In the genomic region with DNA sequence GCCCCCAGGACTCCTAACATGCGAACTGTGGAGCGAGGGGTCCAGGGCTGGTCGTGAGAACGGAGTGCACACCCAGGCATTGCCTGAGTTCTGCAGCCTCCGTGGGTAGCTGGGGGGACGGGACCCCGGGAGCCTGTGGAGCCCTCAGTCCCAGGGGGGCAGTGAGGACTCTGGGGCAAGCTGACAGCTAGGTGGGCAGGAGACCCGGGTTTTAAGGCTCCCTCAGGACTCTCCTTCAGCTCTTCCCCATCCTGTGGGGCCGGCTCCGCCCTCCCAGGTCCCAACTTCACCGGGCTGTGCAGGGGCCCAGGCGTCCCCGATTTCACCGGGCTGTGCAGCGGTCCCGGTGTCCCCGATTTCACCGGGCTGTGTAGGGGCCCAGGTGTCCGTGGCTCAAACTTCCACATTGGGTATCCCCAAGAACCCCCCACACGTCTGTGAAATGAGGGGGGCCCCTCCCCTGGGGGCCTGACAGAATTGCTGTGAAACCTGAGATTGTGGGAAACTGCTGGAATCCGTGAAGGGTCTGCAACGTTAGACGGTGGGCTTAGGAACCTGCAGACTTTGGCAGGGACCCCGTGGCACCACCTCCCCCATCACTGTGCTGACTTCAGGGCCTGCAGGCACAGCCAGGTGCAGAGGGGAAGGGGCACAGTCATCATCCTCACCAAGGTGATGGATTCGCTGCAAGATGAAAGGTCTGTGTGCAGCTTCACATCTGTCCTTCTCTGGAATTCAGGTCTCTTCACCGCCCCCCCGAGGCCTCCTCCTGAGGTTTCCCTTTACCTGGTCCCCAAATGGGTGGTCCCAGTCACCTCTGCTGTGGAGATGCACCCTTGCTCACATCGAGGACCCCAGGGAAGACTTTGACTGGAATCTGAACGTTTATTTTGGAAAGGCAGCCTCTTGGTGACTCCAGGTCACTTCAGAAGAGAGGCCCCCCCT, we compare ENCODE assay signal across 15 cellular contexts.
A peak's percentile ranks its signal among the peaks of the same experiment; 100 is the strongest.
DNase-seq lines count a peak whose midpoint lies in the region; ATAC-seq and TF ChIP-seq lines count a peak whose summit lies in the region.
"Had no signal": no experiment of that assay in that cellular context is flagged by ENCODE, and none has a peak within 500 bp of the region (broad histone marks: within the 10 kb centered on the region; RNA-seq: fewer than 3 reads in every experiment).

No MANE protein-coding gene starts in this region.

- no peak for TF ChIP-seq RAD21 in neural cell (conservative IDR thresholded peaks at IDR 0.05)

- H3K36me3 ChIP-seq in HEK293 (ENCODE audit: control insufficient read depth in 2 of 2, insufficient read depth in 1 of 2, low read length in 2 of 2) (no peaks in the 10 kb centered on the region), ectodermal cell (ENCODE audit: control insufficient read depth, insufficient read depth, low read length) (no peaks in the 10 kb centered on the region), neural cell (ENCODE audit: insufficient read depth, low read length) (no peaks in the 10 kb centered on the region)
- H3K36me3 ChIP-seq: SJCRH30 had no signal

- H3K4me3 ChIP-seq in HEK293 (ENCODE audit: low read depth, low read length) (no peak overlapping the region), ectodermal cell (ENCODE audit: insufficient read depth, low read depth, low read length) (peak overlapping the region; percentile 87), neural cell (ENCODE audit: low read length) (peak overlapping the region; percentile 76)
- H3K4me3 ChIP-seq: SJCRH30 had no signal

- POLR2A ChIA-PET in HEK293 (lab: Yijun Ruan, JAX), result no interaction called here

- no peaks in the 10 kb centered on the region for H3K9me2 ChIP-seq in neural cell (ENCODE audit: insufficient read depth, low read length)

- H4K20me1 ChIP-seq in neural cell (ENCODE audit: insufficient read depth), result no peaks in the 10 kb centered on the region

- H3K9me3 ChIP-seq in HEK293 (ENCODE audit: control insufficient read depth, insufficient read depth, low read depth, low read length) (no peaks in the 10 kb centered on the region), ectodermal cell (ENCODE audit: control insufficient read depth, low read length) (no peaks in the 10 kb centered on the region), neural cell (ENCODE audit: low read length) (no peaks in the 10 kb centered on the region)
- H3K9me3 ChIP-seq: SJCRH30 had no signal

- no peaks in the 10 kb centered on the region for H3F3A ChIP-seq in neural cell (ENCODE audit: insufficient read depth, low read length, poor library complexity, severe bottlenecking)

- DNase-seq in NCI-H526 treated with DMSO at 0.1 percent for 48 hours (lab: John Stamatoyannopoulos, UW), result peak; percentile 99
- DNase-seq in NCI-H526 (lab: John Stamatoyannopoulos, UW), result no peak
- DNase-seq in erythroblast (lab: John Stamatoyannopoulos, UW), result no peak
- DNase-seq in activated CD8-positive, alpha-beta memory T cell treated with anti-CD3 and anti-CD28 coated beads, Interleukin-2, amount 50 U/mL, for 4 hours, result no peak
- DNase-seq: activated CD4-positive, alpha-beta T cell treated with anti-CD3 and anti-CD28 coated beads for 4 hours; activated gamma-delta T cell; CD4-positive, CD25-positive, alpha-beta regulatory T cell; cerebellar nuclear complex; foreskin fibroblast; mesendoderm; SJCRH30 had no signal

- peaks cover 2% of the 10 kb centered on the region; the same call in 1 of the 2 replicates for H3K4me1 ChIP-seq in HEK293 (ENCODE audit: control insufficient read depth, insufficient read depth, low read length)
- peaks cover 47% of the 10 kb centered on the region for H3K4me1 ChIP-seq in ectodermal cell (ENCODE audit: control insufficient read depth, insufficient read depth, low read length)

- 50 to 51% methylated on average over 29 of the region's 29 CpGs for WGBS in ectodermal cell, 2 experiments

- no peaks in the 10 kb centered on the region for H3K79me2 ChIP-seq in neural cell (replicated peaks; ENCODE audit: insufficient read depth, low read length)

- no peak overlapping the region for H3K9ac ChIP-seq in neural cell (ENCODE audit: low read length)

- H3K27me3 ChIP-seq in ectodermal cell (ENCODE audit: control insufficient read depth, insufficient read depth, low read length, poor library complexity, severe bottlenecking) (no peaks in the 10 kb centered on the region), neural cell (ENCODE audit: insufficient read depth, low read depth, low read length) (no peaks in the 10 kb centered on the region)

- ATAC-seq in HG02973 (IDR thresholded peaks at IDR 0.05; ENCODE audit: unreplicated experiment), result no peak

- CTCF ChIA-PET in HEK293 (lab: Yijun Ruan, JAX), result interaction anchor here (0.5 kb wide), 1 partner anchor 384 kb away, joined by 3 read pairs; no protein-coding TSS in a partner anchor

- TF ChIP-seq POLR2A in erythroblast (IDR thresholded peaks at IDR 0.05; ENCODE audit: low read length), result no peak

- TF ChIP-seq CTCF in HEK293 (tag by site-specific recombination; IDR thresholded peaks at IDR 0.05) (no peak), neural cell (IDR thresholded peaks at IDR 0.05; ENCODE audit: poor library complexity, severe bottlenecking) (no peak)

- H3K4me2 ChIP-seq in neural cell (ENCODE audit: low read length), result no peak overlapping the region

- no peak for TF ChIP-seq EP300 in neural cell (conservative IDR thresholded peaks at IDR 0.05; ENCODE audit: poor library complexity, severe bottlenecking)

- H2AFZ ChIP-seq in neural cell (ENCODE audit: low read depth, low read length), result no peak overlapping the region

- H3K27ac ChIP-seq in HEK293 (ENCODE audit: extremely low read depth, low read depth, low read length), result no peak overlapping the region
- H3K27ac ChIP-seq in ectodermal cell (ENCODE audit: insufficient read depth, low read depth, low read length, poor library complexity, severe bottlenecking), result no peak overlapping the region
- no peak overlapping the region for H3K27ac ChIP-seq in neural cell (ENCODE audit: low read length)
- H3K27ac ChIP-seq: SJCRH30 had no signal

TF ChIP-seq in HEK293, 187 proteins besides CTCF, POLR2A, EP300 and RAD21:
- TF ChIP-seq ZBTB10 (tag by site-specific recombination; IDR thresholded peaks at IDR 0.05) (0 out of 2 replicates have a peak, but pooled peaks have one; percentile 27), ZNF623 (tag by site-specific recombination; IDR thresholded peaks at IDR 0.05) (no peak)

TF ChIP-seq in neural cell, 6 proteins besides CTCF, POLR2A, EP300 and RAD21:
- TF ChIP-seq SMC3 (conservative IDR thresholded peaks at IDR 0.05; ENCODE audit: poor library complexity) (no peak), MXI1 (conservative IDR thresholded peaks at IDR 0.05; ENCODE audit: poor library complexity, severe bottlenecking) (no peak), POLR2AphosphoS5 (IDR thresholded peaks at IDR 0.05) (no peak), TAF1 (IDR thresholded peaks at IDR 0.05; ENCODE audit: low read depth) (no peak), EZH2 (IDR thresholded peaks at IDR 0.05; ENCODE audit: borderline replicate concordance, insufficient read depth, low read length, poor library complexity, severe bottlenecking) (no peak), REST (IDR thresholded peaks at IDR 0.05; ENCODE audit: borderline replicate concordance) (no peak)
TF ChIP-seq in neural cell: peak in this region for 0.
